In genomic region chr7:117659453-117660086, GRCh38 we compare ENCODE assay signal across 22 cellular contexts.
"Had no signal": no experiment of that assay in that cellular context is flagged by ENCODE, and none has a peak within 500 bp of the region (broad histone marks: within the 10 kb centered on the region; RNA-seq: fewer than 3 reads in every experiment).

No MANE protein-coding gene starts in this region.

- H3K27ac Mint-ChIP-seq: activated CD4-positive, alpha-beta T cell treated with anti-CD3 and anti-CD28 coated beads, Interleukin-2, amount 10 ng/mL, durations not matched to agents 24 days and 14 days; activated CD8-positive, alpha-beta T cell treated with anti-CD3 and anti-CD28 coated beads, Interleukin-2, amount 10 ng/mL, durations not matched to agents 7 days and 5 days; activated naive CD4-positive, alpha-beta T cell treated with anti-CD3 and anti-CD28 coated beads, Interleukin-2, amount 50 U/mL, for 72 hours; activated T-cell treated with anti-CD3 and anti-CD28 coated beads, Interleukin-2, amount 50 U/mL, for 72 hours; neural progenitor cell; T-helper 1 cell treated with Interleukin-12 subunit alpha and Interleukin-12 subunit beta and Interleukin-4 antibody, amounts not matched to agents 30 μg/mL and 1 μg/mL, for 36 hours; WTC11 had no signal

- H3K4me2 ChIP-seq: neural progenitor cell had no signal

- ATAC-seq: activated CD8-positive, alpha-beta T cell treated with anti-CD3 and anti-CD28 coated beads, Interleukin-2, amount 10 ng/mL, durations not matched to agents 7 days and 5 days; activated naive CD4-positive, alpha-beta T cell treated with anti-CD3 and anti-CD28 coated beads, Interleukin-2, amount 50 U/mL, for 72 hours; activated T-cell treated with anti-CD3 and anti-CD28 coated beads, Interleukin-2, amount 50 U/mL, for 72 hours; esophagus mucosa; gastrocnemius medialis; heart left ventricle; left colon; WTC11 had no signal

- H3K4me3 Mint-ChIP-seq: activated CD4-positive, alpha-beta T cell treated with anti-CD3 and anti-CD28 coated beads, Interleukin-2, amount 10 ng/mL, durations not matched to agents 24 days and 14 days; activated CD8-positive, alpha-beta T cell treated with anti-CD3 and anti-CD28 coated beads, Interleukin-2, amount 10 ng/mL, durations not matched to agents 7 days and 5 days; activated T-cell treated with anti-CD3 and anti-CD28 coated beads, Interleukin-2, amount 50 U/mL, for 72 hours; naive B cell; neural progenitor cell; T-helper 1 cell treated with Interleukin-12 subunit alpha and Interleukin-12 subunit beta and Interleukin-4 antibody, amounts not matched to agents 30 μg/mL and 1 μg/mL, for 36 hours; WTC11 had no signal

- H2AFZ ChIP-seq: neural progenitor cell had no signal

- FAIRE-seq: colon had no signal

- H3K9ac ChIP-seq: neural progenitor cell had no signal

- DNase-seq: activated CD4-positive, alpha-beta T cell treated with anti-CD3 and anti-CD28 coated beads, Interleukin-2, amount 10 ng/mL, durations not matched to agents 24 days and 14 days; activated CD8-positive, alpha-beta memory T cell treated with anti-CD3 and anti-CD28 coated beads, Interleukin-2, amount 50 U/mL, for 4 hours; activated CD8-positive, alpha-beta T cell treated with anti-CD3 and anti-CD28 coated beads, Interleukin-2, amount 10 ng/mL, durations not matched to agents 7 days and 5 days; activated gamma-delta T cell; activated T-cell treated with anti-CD3 and anti-CD28 coated beads, Interleukin-2, amount 50 U/mL, for 72 hours; gastrocnemius medialis; heart left ventricle; left colon; mammary epithelial cell; naive B cell; ovary; sigmoid colon; stimulated activated CD4-positive, alpha-beta T cell treated with anti-CD3 and anti-CD28 coated beads, Interleukin-12 subunit alpha, Interleukin-12 subunit beta, amount 100 ng/mL, for 4 hours; stimulated activated CD4-positive, alpha-beta T cell treated with anti-CD3 and anti-CD28 coated beads, Interleukin-2, amount 100 ng/mL, for 24 hours; stomach; uterus had no signal

- H3K4me1 ChIP-seq: gastrocnemius medialis, heart left ventricle, neural progenitor cell, sigmoid colon, stomach, uterus had no signal

- H3K27me3 Mint-ChIP-seq: naive B cell had no signal

- H3K36me3 ChIP-seq: gastrocnemius medialis, heart left ventricle, neural progenitor cell, ovary, sigmoid colon, stomach, uterus had no signal

- H3K9me3 ChIP-seq: gastrocnemius medialis, heart left ventricle, ovary, sigmoid colon, stomach, uterus had no signal

- H3K27me3 ChIP-seq: gastrocnemius medialis, heart left ventricle, ovary, sigmoid colon, stomach, uterus had no signal

- H3K4me1 Mint-ChIP-seq: activated CD4-positive, alpha-beta T cell treated with anti-CD3 and anti-CD28 coated beads, Interleukin-2, amount 10 ng/mL, durations not matched to agents 24 days and 14 days; naive B cell; neural progenitor cell; WTC11 had no signal

- H3K4me3 ChIP-seq: gastrocnemius medialis, heart left ventricle, neural progenitor cell, ovary, sigmoid colon, stomach, uterus had no signal

- H3K36me3 Mint-ChIP-seq: activated naive CD4-positive, alpha-beta T cell treated with anti-CD3 and anti-CD28 coated beads, Interleukin-2, amount 50 U/mL, for 72 hours; naive B cell; WTC11 had no signal

- H3K27ac ChIP-seq: gastrocnemius medialis, heart left ventricle, neural progenitor cell, ovary, sigmoid colon, stomach, uterus had no signal

- H3K9me3 Mint-ChIP-seq: activated CD4-positive, alpha-beta T cell treated with anti-CD3 and anti-CD28 coated beads, Interleukin-2, amount 10 ng/mL, durations not matched to agents 24 days and 14 days; T-helper 1 cell treated with Interleukin-12 subunit alpha and Interleukin-12 subunit beta and Interleukin-4 antibody, amounts not matched to agents 30 μg/mL and 1 μg/mL, for 36 hours had no signal
